Comparison of ENCODE assay signal across 1 cellular context in the genomic region with DNA sequence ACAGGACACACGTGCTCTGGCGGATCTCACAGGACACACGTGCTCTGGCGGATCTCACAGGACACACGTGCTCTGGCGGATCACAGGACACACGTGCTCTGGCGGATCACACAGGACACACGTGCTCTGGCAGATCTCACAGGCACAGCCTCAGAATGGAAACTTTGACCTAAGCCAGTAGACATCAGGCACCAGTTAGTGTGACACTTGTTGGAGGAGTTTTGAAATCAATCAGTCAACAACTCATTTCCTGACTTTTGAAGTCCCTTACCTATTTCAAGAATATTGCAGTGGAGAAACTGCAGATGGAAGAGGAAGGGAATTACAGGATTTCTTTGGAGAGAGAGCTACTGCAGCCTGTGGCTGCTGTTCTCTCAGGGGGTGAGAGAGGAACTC.
TF ChIP-seq lines count a peak whose summit lies in the region.
"Not testable (repeated sequence)": the region's sequence is repeated elsewhere in the genome, so short reads cannot be mapped to it uniquely, and the experiment has no call there.

No MANE protein-coding gene starts in this region.

TF ChIP-seq in HepG2, 621 proteins besides CTCF, POLR2A, EP300 and RAD21 (continued from another document and continues in another):
- TF ChIP-seq, protein P1, sequence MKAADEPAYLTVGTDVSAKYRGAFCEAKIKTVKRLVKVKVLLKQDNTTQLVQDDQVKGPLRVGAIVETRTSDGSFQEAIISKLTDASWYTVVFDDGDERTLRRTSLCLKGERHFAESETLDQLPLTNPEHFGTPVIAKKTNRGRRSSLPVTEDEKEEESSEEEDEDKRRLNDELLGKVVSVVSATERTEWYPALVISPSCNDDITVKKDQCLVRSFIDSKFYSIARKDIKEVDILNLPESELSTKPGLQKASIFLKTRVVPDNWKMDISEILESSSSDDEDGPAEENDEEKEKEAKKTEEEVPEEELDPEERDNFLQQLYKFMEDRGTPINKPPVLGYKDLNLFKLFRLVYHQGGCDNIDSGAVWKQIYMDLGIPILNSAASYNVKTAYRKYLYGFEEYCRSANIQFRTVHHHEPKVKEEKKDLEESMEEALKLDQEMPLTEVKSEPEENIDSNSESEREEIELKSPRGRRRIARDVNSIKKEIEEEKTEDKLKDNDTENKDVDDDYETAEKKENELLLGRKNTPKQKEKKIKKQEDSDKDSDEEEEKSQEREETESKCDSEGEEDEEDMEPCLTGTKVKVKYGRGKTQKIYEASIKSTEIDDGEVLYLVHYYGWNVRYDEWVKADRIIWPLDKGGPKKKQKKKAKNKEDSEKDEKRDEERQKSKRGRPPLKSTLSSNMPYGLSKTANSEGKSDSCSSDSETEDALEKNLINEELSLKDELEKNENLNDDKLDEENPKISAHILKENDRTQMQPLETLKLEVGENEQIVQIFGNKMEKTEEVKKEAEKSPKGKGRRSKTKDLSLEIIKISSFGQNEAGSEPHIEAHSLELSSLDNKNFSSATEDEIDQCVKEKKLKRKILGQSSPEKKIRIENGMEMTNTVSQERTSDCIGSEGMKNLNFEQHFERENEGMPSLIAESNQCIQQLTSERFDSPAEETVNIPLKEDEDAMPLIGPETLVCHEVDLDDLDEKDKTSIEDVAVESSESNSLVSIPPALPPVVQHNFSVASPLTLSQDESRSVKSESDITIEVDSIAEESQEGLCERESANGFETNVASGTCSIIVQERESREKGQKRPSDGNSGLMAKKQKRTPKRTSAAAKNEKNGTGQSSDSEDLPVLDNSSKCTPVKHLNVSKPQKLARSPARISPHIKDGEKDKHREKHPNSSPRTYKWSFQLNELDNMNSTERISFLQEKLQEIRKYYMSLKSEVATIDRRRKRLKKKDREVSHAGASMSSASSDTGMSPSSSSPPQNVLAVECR (CRISPR knock-in tag; IDR thresholded peaks at IDR 0.05; ENCODE audit: borderline replicate concordance) = peak; percentile 79; the same call in 1 of the 2 replicates
- 0 out of 2 replicates have a peak, but pooled peaks have one; percentile 21 for TF ChIP-seq ZNF34 (CRISPR knock-in tag; IDR thresholded peaks at IDR 0.05; ENCODE audit: borderline replicate concordance)
- TF ChIP-seq, protein P2, sequence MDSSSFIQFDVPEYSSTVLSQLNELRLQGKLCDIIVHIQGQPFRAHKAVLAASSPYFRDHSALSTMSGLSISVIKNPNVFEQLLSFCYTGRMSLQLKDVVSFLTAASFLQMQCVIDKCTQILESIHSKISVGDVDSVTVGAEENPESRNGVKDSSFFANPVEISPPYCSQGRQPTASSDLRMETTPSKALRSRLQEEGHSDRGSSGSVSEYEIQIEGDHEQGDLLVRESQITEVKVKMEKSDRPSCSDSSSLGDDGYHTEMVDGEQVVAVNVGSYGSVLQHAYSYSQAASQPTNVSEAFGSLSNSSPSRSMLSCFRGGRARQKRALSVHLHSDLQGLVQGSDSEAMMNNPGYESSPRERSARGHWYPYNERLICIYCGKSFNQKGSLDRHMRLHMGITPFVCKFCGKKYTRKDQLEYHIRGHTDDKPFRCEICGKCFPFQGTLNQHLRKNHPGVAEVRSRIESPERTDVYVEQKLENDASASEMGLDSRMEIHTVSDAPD (CRISPR knock-in tag; IDR thresholded peaks at IDR 0.05) = peak; percentile 52; the same call in 1 of the 2 replicates
- peak; percentile 57; the same call in 1 of the 2 replicates for TF ChIP-seq ZNF644 (CRISPR knock-in tag; IDR thresholded peaks at IDR 0.05; ENCODE audit: low read depth)
- TF ChIP-seq, protein P3, sequence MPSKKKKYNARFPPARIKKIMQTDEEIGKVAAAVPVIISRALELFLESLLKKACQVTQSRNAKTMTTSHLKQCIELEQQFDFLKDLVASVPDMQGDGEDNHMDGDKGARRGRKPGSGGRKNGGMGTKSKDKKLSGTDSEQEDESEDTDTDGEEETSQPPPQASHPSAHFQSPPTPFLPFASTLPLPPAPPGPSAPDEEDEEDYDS (CRISPR knock-in tag; IDR thresholded peaks at IDR 0.05) = peak; percentile 44; the same call in 1 of the 2 replicates
- peak; percentile 86; the same call in 1 of the 2 replicates for TF ChIP-seq TARDBP (CRISPR knock-in tag; IDR thresholded peaks at IDR 0.05)
- peak; percentile 49 for TF ChIP-seq JUND (CRISPR knock-in tag; IDR thresholded peaks at IDR 0.05)
- TF ChIP-seq, protein P4, sequence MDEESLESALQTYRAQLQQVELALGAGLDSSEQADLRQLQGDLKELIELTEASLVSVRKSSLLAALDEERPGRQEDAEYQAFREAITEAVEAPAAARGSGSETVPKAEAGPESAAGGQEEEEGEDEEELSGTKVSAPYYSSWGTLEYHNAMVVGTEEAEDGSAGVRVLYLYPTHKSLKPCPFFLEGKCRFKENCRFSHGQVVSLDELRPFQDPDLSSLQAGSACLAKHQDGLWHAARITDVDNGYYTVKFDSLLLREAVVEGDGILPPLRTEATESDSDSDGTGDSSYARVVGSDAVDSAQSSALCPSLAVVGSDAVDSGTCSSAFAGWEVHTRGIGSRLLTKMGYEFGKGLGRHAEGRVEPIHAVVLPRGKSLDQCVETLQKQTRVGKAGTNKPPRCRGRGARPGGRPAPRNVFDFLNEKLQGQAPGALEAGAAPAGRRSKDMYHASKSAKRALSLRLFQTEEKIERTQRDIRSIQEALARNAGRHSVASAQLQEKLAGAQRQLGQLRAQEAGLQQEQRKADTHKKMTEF (CRISPR knock-in tag; IDR thresholded peaks at IDR 0.05) = peak; percentile 77; the same call in 1 of the 2 replicates
- 0 out of 2 replicates have a peak, but pooled peaks have one; percentile 47 for TF ChIP-seq ZNF354B (CRISPR knock-in tag; IDR thresholded peaks at IDR 0.05)
- peak; percentile 96 for TF ChIP-seq ZNF44 (CRISPR knock-in tag; IDR thresholded peaks at IDR 0.05)
- TF ChIP-seq ZNF264 (CRISPR knock-in tag; IDR thresholded peaks at IDR 0.05) = 0 out of 2 replicates have a peak, but pooled peaks have one; percentile 44
- 0 out of 2 replicates have a peak, but pooled peaks have one; percentile 61 for TF ChIP-seq ZNF546 (CRISPR knock-in tag; conservative IDR thresholded peaks at IDR 0.05)
- TF ChIP-seq KDM3A (CRISPR knock-in tag; IDR thresholded peaks at IDR 0.05; ENCODE audit: low read depth) = peak; percentile 57; the same call in 1 of the 2 replicates
- peak; percentile 37; the same call in 1 of the 2 replicates for TF ChIP-seq UBTF (CRISPR knock-in tag; IDR thresholded peaks at IDR 0.05)
- peak; percentile 81 for TF ChIP-seq ZNF605 (CRISPR knock-in tag; IDR thresholded peaks at IDR 0.05)
- peak; percentile 62 for TF ChIP-seq RARA (CRISPR knock-in tag; IDR thresholded peaks at IDR 0.05)
- TF ChIP-seq ZNF687 (CRISPR knock-in tag; IDR thresholded peaks at IDR 0.05) = peak; percentile 91
- peak; percentile 74; the same call in 1 of the 2 replicates for TF ChIP-seq MIER3 (CRISPR knock-in tag; IDR thresholded peaks at IDR 0.05; ENCODE audit: borderline replicate concordance)
- TF ChIP-seq PAXIP1 (CRISPR knock-in tag; conservative IDR thresholded peaks at IDR 0.05) = peak; percentile 82
- peak; percentile 71; the same call in 1 of the 2 replicates for TF ChIP-seq ZMYM2 (CRISPR knock-in tag; IDR thresholded peaks at IDR 0.05)
- 0 out of 2 replicates have a peak, but pooled peaks have one; percentile 20 for TF ChIP-seq SPEN (CRISPR knock-in tag; IDR thresholded peaks at IDR 0.05; ENCODE audit: low read depth)
- 0 out of 2 replicates have a peak, but pooled peaks have one; percentile 35 for TF ChIP-seq MTA1 (CRISPR knock-in tag; IDR thresholded peaks at IDR 0.05; ENCODE audit: borderline replicate concordance)
- peak; percentile 84; the same call in 1 of the 2 replicates for TF ChIP-seq ZNF670 (CRISPR knock-in tag; IDR thresholded peaks at IDR 0.05; ENCODE audit: borderline replicate concordance)
- TF ChIP-seq ZSCAN9 (CRISPR knock-in tag; IDR thresholded peaks at IDR 0.05; ENCODE audit: borderline replicate concordance) = 0 out of 2 replicates have a peak, but pooled peaks have one; percentile 41
- TF ChIP-seq HOMEZ (CRISPR knock-in tag; IDR thresholded peaks at IDR 0.05; ENCODE audit: low read depth) = peak; percentile 76
- TF ChIP-seq NCOA2 (CRISPR knock-in tag; IDR thresholded peaks at IDR 0.05) = peak; percentile 53; the same call in 1 of the 2 replicates
- TF ChIP-seq FOXA3 (CRISPR knock-in tag; IDR thresholded peaks at IDR 0.05) = peak; percentile 94
- TF ChIP-seq SOX6, LCORL (IDR thresholded peaks at IDR 0.05): not testable (repeated sequence)
- TF ChIP-seq SOX6 (CRISPR knock-in tag; IDR thresholded peaks at IDR 0.05) = peak; percentile 80
- peak; percentile 74; the same call in 1 of the 2 replicates for TF ChIP-seq ZNF292 (CRISPR knock-in tag; IDR thresholded peaks at IDR 0.05; ENCODE audit: borderline replicate concordance, low read depth)
- TF ChIP-seq NR2F6 (IDR thresholded peaks at IDR 0.05) = peak; percentile 46; the same call in 1 of the 2 replicates
- TF ChIP-seq NR2F6 (CRISPR knock-in tag; IDR thresholded peaks at IDR 0.05) = peak; percentile 70
- TF ChIP-seq ZNF124 (CRISPR knock-in tag; IDR thresholded peaks at IDR 0.05) = 0 out of 2 replicates have a peak, but pooled peaks have one; percentile 28
- TF ChIP-seq MED1 (CRISPR knock-in tag; IDR thresholded peaks at IDR 0.05) = peak; percentile 84
- peak; percentile 83 for TF ChIP-seq MEF2D (CRISPR knock-in tag; IDR thresholded peaks at IDR 0.05)
- peak; percentile 88 for TF ChIP-seq POGZ (CRISPR knock-in tag; IDR thresholded peaks at IDR 0.05)
- peak; percentile 77 for TF ChIP-seq LCORL (CRISPR knock-in tag; IDR thresholded peaks at IDR 0.05)
- peak; percentile 66; the same call in 1 of the 2 replicates for TF ChIP-seq MEIS2 (CRISPR knock-in tag; IDR thresholded peaks at IDR 0.05)
- TF ChIP-seq ASH2L (IDR thresholded peaks at IDR 0.05; ENCODE audit: insufficient read length, low read depth, low read length) = peak; percentile 23
